ENCODE assay signal across 12 cellular contexts in the genomic region with DNA sequence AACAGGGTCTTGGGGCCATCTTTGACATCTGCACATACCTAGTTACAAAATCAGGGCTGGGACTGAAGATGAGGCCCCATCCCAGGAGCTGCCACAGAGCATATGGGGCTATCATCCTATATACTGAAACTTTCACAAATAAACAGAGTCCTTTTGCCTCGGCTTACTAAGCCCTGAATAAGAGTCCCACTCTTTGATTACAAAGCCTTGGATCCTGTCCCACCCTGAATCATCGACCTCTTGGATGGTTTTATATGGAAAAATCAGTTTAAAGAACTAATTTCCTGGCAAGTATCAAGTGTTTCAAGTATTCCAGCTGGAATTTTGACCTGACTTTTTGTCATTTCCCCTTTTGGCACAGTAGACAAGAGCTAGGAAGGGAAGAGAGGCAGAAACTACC.
"Had no signal": no experiment of that assay in that cellular context is flagged by ENCODE, and none has a peak within 500 bp of the region (broad histone marks: within the 10 kb centered on the region; RNA-seq: fewer than 3 reads in every experiment).

No MANE protein-coding gene starts in this region.

- H3K27ac Mint-ChIP-seq: activated naive CD4-positive, alpha-beta T cell treated with anti-CD3 and anti-CD28 coated beads, Interleukin-2, amount 10 ng/mL, durations not matched to agents 7 days and 5 days; activated T-helper 2 cell treated with anti-CD3 and anti-CD28 coated beads, Interferon-gamma antibody, Interleukin-2, Interleukin-4, amounts not matched to agents 10 μg/mL and 5 μg/mL and 100 μg/mL, durations not matched to agents 14 hours and 24 hours and 36 hours; stimulated activated effector memory CD8-positive, alpha-beta T cell treated with anti-CD3 and anti-CD28 coated beads, Interleukin-12 subunit alpha, Interleukin-12 subunit beta, amount 100 ng/mL, for 72 hours had no signal

- H2AFZ ChIP-seq: hepatocyte had no signal

- H3K4me3 Mint-ChIP-seq: activated naive CD4-positive, alpha-beta T cell treated with anti-CD3 and anti-CD28 coated beads, Interleukin-2, amount 10 ng/mL, durations not matched to agents 7 days and 5 days; brain; stimulated activated effector memory CD8-positive, alpha-beta T cell treated with anti-CD3 and anti-CD28 coated beads, Interleukin-12 subunit alpha, Interleukin-12 subunit beta, amount 100 ng/mL, for 72 hours had no signal

- H3K9me3 ChIP-seq: thyroid gland had no signal

- H3K36me3 Mint-ChIP-seq: activated naive CD4-positive, alpha-beta T cell treated with anti-CD3 and anti-CD28 coated beads, Interleukin-2, amount 10 ng/mL, durations not matched to agents 7 days and 5 days; brain; stimulated activated effector memory CD8-positive, alpha-beta T cell treated with anti-CD3 and anti-CD28 coated beads, Interleukin-12 subunit alpha, Interleukin-12 subunit beta, amount 100 ng/mL, for 72 hours had no signal

- H3K9me3 Mint-ChIP-seq: activated naive CD4-positive, alpha-beta T cell treated with anti-CD3 and anti-CD28 coated beads, Interleukin-2, amount 10 ng/mL, durations not matched to agents 7 days and 5 days; activated T-helper 2 cell treated with anti-CD3 and anti-CD28 coated beads, Interferon-gamma antibody, Interleukin-2, Interleukin-4, amounts not matched to agents 10 μg/mL and 5 μg/mL and 100 μg/mL, durations not matched to agents 14 hours and 24 hours and 36 hours had no signal

- ATAC-seq: stimulated activated effector memory CD8-positive, alpha-beta T cell treated with anti-CD3 and anti-CD28 coated beads, Interleukin-12 subunit alpha, Interleukin-12 subunit beta, amount 100 ng/mL, for 72 hours had no signal

- H3K4me1 Mint-ChIP-seq: activated naive CD4-positive, alpha-beta T cell treated with anti-CD3 and anti-CD28 coated beads, Interleukin-2, amount 10 ng/mL, durations not matched to agents 7 days and 5 days; stimulated activated effector memory CD8-positive, alpha-beta T cell treated with anti-CD3 and anti-CD28 coated beads, Interleukin-12 subunit alpha, Interleukin-12 subunit beta, amount 100 ng/mL, for 72 hours had no signal

- H3K27ac ChIP-seq: hepatocyte, thyroid gland had no signal

- DNase-seq: activated CD4-positive, CD25-positive, alpha-beta regulatory T cell treated with anti-CD3 and anti-CD28 coated beads, Interleukin-2, amount 50 U/mL, for 72 hours; activated naive CD4-positive, alpha-beta T cell treated with anti-CD3 and anti-CD28 coated beads, Interleukin-2, amount 10 ng/mL, durations not matched to agents 7 days and 5 days; activated T-cell treated with anti-CD3 and anti-CD28 coated beads for 4 hours; effector CD8-positive, alpha-beta T cell; islet precursor cell; mammary epithelial cell; posterior cingulate gyrus; thyroid gland had no signal

- H3K27me3 ChIP-seq: hepatocyte, thyroid gland had no signal

- H3K4me3 ChIP-seq: hepatocyte, thyroid gland had no signal

- H3K4me2 ChIP-seq: hepatocyte had no signal

- H3K36me3 ChIP-seq: thyroid gland had no signal

- H3K4me1 ChIP-seq: thyroid gland had no signal

- H3K79me2 ChIP-seq: hepatocyte had no signal
